ENCODE assay signal across 1 cellular context in the genomic region with DNA sequence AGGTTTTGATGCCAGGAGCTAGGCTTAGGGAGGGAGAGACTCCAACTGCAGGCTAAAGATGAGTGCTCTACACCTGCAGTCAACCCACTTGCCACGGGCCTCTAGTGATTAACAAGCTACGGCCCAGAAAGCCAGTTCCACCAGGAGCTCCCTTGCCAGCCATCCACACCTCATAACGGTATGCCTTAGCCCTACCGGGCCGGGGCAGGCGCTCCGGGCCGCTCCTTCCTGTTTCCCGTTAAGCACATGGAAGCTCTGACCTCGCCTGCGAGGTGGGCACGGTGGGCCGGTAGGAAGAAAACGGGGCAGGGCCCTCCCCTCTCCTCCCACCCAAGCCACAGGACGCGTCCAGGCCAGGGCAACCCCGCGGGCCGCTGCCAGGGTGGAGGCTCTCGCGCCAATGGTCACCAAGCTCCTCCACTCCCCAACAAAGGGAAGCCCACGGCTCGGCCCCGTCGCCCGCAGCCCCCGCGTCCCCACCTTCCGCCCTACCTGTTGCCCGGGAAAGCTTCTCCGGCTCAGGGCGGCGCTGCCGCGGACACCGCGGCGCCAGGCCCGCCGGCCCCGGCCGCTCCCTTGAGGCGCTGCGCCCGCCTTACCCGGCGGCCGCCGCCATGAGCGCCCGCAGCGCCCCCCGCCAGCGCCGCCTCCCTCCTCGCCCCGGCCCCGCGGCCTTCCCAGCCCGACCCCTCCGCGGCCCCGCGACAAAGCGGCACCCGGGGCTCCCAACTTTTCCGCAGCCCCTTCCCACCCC.
TF ChIP-seq lines count a peak whose summit lies in the region.

No MANE protein-coding gene starts in this region.

TF ChIP-seq in K562, 482 proteins besides CTCF, POLR2A, EP300 and RAD21 (continued from another document and continues in another):
- TF ChIP-seq, protein P1, sequence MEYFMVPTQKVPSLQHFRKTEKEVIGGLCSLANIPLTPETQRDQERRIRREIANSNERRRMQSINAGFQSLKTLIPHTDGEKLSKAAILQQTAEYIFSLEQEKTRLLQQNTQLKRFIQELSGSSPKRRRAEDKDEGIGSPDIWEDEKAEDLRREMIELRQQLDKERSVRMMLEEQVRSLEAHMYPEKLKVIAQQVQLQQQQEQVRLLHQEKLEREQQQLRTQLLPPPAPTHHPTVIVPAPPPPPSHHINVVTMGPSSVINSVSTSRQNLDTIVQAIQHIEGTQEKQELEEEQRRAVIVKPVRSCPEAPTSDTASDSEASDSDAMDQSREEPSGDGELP (CRISPR knock-in tag; IDR thresholded peaks at IDR 0.05; ENCODE audit: borderline replicate concordance): 0 out of 2 replicates have a peak, but pooled peaks have one; percentile 17
- TF ChIP-seq, protein P2, sequence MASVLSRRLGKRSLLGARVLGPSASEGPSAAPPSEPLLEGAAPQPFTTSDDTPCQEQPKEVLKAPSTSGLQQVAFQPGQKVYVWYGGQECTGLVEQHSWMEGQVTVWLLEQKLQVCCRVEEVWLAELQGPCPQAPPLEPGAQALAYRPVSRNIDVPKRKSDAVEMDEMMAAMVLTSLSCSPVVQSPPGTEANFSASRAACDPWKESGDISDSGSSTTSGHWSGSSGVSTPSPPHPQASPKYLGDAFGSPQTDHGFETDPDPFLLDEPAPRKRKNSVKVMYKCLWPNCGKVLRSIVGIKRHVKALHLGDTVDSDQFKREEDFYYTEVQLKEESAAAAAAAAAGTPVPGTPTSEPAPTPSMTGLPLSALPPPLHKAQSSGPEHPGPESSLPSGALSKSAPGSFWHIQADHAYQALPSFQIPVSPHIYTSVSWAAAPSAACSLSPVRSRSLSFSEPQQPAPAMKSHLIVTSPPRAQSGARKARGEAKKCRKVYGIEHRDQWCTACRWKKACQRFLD (CRISPR knock-in tag; IDR thresholded peaks at IDR 0.05): peak; percentile 46; the same call in 1 of the 2 replicates
- TF ChIP-seq CBFA2T3 (IDR thresholded peaks at IDR 0.05) (no peak), ETV1 (tag; conservative IDR thresholded peaks at IDR 0.05; ENCODE audit: low read depth) (no peak), HMG20A (CRISPR knock-in tag; conservative IDR thresholded peaks at IDR 0.05) (no peak), LCOR (CRISPR knock-in tag; IDR thresholded peaks at IDR 0.05) (no peak), EP400 (IDR thresholded peaks at IDR 0.05) (peak; percentile 63), ZNF217 (CRISPR knock-in tag; IDR thresholded peaks at IDR 0.05) (no peak), U2AF1 (optimal IDR thresholded peaks at IDR 0.05; ENCODE audit: low read depth, low read length) (no peak), BMI1 (IDR thresholded peaks at IDR 0.05; ENCODE audit: low read length) (no peak), HLTF (IDR thresholded peaks at IDR 0.05) (no peak), RBBP5 (IDR thresholded peaks at IDR 0.05; ENCODE audit: borderline replicate concordance, insufficient read depth, low read length, poor library complexity, severe bottlenecking) (peak; percentile 34), YY1 (IDR thresholded peaks at IDR 0.05; ENCODE audit: borderline replicate concordance in 1 of 3, control insufficient read depth in 1 of 3, extremely low read depth in 1 of 3, insufficient read depth in 3 of 3, insufficient read length in 1 of 3, insufficient replicate concordance in 2 of 3, low read depth in 1 of 3, low read length in 2 of 3) (peak in 1 of 3 experiments; percentile 78), MYNN (IDR thresholded peaks at IDR 0.05) (0 out of 2 replicates have a peak, but pooled peaks have one; percentile 9), MYNN (CRISPR knock-in tag; IDR thresholded peaks at IDR 0.05) (no peak), NELFE (IDR thresholded peaks at IDR 0.05; ENCODE audit: insufficient read depth, insufficient read length) (no peak), ARNT (IDR thresholded peaks at IDR 0.05) (no peak), EHMT2 (IDR thresholded peaks at IDR 0.05) (no peak), FOXJ2 (tag; IDR thresholded peaks at IDR 0.05) (no peak), CHD1 (IDR thresholded peaks at IDR 0.05; ENCODE audit: low read length) (no peak), ZNF311 (CRISPR knock-in tag; IDR thresholded peaks at IDR 0.05) (no peak), MBD2 (IDR thresholded peaks at IDR 0.05; ENCODE audit: borderline replicate concordance, low read depth) (no peak), ZFX (CRISPR knock-in tag; IDR thresholded peaks at IDR 0.05) (peak; percentile 33)
- TF ChIP-seq, protein P3, sequence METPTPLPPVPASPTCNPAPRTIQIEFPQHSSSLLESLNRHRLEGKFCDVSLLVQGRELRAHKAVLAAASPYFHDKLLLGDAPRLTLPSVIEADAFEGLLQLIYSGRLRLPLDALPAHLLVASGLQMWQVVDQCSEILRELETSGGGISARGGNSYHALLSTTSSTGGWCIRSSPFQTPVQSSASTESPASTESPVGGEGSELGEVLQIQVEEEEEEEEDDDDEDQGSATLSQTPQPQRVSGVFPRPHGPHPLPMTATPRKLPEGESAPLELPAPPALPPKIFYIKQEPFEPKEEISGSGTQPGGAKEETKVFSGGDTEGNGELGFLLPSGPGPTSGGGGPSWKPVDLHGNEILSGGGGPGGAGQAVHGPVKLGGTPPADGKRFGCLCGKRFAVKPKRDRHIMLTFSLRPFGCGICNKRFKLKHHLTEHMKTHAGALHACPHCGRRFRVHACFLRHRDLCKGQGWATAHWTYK (CRISPR knock-in tag; IDR thresholded peaks at IDR 0.05): 0 out of 2 replicates have a peak, but pooled peaks have one; percentile 17
- TF ChIP-seq, protein P4, sequence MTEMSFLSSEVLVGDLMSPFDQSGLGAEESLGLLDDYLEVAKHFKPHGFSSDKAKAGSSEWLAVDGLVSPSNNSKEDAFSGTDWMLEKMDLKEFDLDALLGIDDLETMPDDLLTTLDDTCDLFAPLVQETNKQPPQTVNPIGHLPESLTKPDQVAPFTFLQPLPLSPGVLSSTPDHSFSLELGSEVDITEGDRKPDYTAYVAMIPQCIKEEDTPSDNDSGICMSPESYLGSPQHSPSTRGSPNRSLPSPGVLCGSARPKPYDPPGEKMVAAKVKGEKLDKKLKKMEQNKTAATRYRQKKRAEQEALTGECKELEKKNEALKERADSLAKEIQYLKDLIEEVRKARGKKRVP (CRISPR knock-in tag; IDR thresholded peaks at IDR 0.05): no peak
- TF ChIP-seq, protein P5, sequence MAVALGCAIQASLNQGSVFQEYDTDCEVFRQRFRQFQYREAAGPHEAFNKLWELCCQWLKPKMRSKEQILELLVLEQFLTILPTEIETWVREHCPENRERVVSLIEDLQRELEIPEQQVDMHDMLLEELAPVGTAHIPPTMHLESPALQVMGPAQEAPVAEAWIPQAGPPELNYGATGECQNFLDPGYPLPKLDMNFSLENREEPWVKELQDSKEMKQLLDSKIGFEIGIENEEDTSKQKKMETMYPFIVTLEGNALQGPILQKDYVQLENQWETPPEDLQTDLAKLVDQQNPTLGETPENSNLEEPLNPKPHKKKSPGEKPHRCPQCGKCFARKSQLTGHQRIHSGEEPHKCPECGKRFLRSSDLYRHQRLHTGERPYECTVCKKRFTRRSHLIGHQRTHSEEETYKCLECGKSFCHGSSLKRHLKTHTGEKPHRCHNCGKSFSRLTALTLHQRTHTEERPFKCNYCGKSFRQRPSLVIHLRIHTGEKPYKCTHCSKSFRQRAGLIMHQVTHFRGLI (CRISPR knock-in tag; IDR thresholded peaks at IDR 0.05): no peak
- TF ChIP-seq, protein P6, sequence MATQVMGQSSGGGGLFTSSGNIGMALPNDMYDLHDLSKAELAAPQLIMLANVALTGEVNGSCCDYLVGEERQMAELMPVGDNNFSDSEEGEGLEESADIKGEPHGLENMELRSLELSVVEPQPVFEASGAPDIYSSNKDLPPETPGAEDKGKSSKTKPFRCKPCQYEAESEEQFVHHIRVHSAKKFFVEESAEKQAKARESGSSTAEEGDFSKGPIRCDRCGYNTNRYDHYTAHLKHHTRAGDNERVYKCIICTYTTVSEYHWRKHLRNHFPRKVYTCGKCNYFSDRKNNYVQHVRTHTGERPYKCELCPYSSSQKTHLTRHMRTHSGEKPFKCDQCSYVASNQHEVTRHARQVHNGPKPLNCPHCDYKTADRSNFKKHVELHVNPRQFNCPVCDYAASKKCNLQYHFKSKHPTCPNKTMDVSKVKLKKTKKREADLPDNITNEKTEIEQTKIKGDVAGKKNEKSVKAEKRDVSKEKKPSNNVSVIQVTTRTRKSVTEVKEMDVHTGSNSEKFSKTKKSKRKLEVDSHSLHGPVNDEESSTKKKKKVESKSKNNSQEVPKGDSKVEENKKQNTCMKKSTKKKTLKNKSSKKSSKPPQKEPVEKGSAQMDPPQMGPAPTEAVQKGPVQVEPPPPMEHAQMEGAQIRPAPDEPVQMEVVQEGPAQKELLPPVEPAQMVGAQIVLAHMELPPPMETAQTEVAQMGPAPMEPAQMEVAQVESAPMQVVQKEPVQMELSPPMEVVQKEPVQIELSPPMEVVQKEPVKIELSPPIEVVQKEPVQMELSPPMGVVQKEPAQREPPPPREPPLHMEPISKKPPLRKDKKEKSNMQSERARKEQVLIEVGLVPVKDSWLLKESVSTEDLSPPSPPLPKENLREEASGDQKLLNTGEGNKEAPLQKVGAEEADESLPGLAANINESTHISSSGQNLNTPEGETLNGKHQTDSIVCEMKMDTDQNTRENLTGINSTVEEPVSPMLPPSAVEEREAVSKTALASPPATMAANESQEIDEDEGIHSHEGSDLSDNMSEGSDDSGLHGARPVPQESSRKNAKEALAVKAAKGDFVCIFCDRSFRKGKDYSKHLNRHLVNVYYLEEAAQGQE (CRISPR knock-in tag; IDR thresholded peaks at IDR 0.05; ENCODE audit: low read depth): no peak
- TF ChIP-seq, protein P7, sequence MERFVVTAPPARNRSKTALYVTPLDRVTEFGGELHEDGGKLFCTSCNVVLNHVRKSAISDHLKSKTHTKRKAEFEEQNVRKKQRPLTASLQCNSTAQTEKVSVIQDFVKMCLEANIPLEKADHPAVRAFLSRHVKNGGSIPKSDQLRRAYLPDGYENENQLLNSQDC (CRISPR knock-in tag; IDR thresholded peaks at IDR 0.05): no peak
- TF ChIP-seq, protein P8, sequence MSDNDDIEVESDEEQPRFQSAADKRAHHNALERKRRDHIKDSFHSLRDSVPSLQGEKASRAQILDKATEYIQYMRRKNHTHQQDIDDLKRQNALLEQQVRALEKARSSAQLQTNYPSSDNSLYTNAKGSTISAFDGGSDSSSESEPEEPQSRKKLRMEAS (CRISPR knock-in tag; IDR thresholded peaks at IDR 0.05): peak; percentile 72
- TF ChIP-seq, protein P9, sequence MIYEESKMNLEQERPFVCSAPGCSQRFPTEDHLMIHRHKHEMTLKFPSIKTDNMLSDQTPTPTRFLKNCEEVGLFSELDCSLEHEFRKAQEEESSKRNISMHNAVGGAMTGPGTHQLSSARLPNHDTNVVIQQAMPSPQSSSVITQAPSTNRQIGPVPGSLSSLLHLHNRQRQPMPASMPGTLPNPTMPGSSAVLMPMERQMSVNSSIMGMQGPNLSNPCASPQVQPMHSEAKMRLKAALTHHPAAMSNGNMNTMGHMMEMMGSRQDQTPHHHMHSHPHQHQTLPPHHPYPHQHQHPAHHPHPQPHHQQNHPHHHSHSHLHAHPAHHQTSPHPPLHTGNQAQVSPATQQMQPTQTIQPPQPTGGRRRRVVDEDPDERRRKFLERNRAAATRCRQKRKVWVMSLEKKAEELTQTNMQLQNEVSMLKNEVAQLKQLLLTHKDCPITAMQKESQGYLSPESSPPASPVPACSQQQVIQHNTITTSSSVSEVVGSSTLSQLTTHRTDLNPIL (CRISPR knock-in tag; IDR thresholded peaks at IDR 0.05): no peak
- TF ChIP-seq, protein P10, sequence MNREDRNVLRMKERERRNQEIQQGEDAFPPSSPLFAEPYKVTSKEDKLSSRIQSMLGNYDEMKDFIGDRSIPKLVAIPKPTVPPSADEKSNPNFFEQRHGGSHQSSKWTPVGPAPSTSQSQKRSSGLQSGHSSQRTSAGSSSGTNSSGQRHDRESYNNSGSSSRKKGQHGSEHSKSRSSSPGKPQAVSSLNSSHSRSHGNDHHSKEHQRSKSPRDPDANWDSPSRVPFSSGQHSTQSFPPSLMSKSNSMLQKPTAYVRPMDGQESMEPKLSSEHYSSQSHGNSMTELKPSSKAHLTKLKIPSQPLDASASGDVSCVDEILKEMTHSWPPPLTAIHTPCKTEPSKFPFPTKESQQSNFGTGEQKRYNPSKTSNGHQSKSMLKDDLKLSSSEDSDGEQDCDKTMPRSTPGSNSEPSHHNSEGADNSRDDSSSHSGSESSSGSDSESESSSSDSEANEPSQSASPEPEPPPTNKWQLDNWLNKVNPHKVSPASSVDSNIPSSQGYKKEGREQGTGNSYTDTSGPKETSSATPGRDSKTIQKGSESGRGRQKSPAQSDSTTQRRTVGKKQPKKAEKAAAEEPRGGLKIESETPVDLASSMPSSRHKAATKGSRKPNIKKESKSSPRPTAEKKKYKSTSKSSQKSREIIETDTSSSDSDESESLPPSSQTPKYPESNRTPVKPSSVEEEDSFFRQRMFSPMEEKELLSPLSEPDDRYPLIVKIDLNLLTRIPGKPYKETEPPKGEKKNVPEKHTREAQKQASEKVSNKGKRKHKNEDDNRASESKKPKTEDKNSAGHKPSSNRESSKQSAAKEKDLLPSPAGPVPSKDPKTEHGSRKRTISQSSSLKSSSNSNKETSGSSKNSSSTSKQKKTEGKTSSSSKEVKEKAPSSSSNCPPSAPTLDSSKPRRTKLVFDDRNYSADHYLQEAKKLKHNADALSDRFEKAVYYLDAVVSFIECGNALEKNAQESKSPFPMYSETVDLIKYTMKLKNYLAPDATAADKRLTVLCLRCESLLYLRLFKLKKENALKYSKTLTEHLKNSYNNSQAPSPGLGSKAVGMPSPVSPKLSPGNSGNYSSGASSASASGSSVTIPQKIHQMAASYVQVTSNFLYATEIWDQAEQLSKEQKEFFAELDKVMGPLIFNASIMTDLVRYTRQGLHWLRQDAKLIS (CRISPR knock-in tag; IDR thresholded peaks at IDR 0.05): 0 out of 2 replicates have a peak, but pooled peaks have one; percentile 30
- TF ChIP-seq, protein P11, sequence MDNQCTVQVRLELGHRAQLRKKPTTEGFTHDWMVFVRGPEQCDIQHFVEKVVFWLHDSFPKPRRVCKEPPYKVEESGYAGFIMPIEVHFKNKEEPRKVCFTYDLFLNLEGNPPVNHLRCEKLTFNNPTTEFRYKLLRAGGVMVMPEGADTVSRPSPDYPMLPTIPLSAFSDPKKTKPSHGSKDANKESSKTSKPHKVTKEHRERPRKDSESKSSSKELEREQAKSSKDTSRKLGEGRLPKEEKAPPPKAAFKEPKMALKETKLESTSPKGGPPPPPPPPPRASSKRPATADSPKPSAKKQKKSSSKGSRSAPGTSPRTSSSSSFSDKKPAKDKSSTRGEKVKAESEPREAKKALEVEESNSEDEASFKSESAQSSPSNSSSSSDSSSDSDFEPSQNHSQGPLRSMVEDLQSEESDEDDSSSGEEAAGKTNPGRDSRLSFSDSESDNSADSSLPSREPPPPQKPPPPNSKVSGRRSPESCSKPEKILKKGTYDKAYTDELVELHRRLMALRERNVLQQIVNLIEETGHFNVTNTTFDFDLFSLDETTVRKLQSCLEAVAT (IDR thresholded peaks at IDR 0.05): no peak
- TF ChIP-seq, protein P12, sequence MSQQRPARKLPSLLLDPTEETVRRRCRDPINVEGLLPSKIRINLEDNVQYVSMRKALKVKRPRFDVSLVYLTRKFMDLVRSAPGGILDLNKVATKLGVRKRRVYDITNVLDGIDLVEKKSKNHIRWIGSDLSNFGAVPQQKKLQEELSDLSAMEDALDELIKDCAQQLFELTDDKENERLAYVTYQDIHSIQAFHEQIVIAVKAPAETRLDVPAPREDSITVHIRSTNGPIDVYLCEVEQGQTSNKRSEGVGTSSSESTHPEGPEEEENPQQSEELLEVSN (IDR thresholded peaks at IDR 0.05; ENCODE audit: borderline replicate concordance in 1 of 2, extremely low read depth in 1 of 2, insufficient read depth in 1 of 2, insufficient read length in 1 of 2, low read depth in 1 of 2, low read length in 1 of 2, poor library complexity in 1 of 2, severe bottlenecking in 1 of 2): peak in 1 of 2 experiments; percentile 9
